Comparison of ENCODE assay signal across 8 cellular contexts in the genomic region with DNA sequence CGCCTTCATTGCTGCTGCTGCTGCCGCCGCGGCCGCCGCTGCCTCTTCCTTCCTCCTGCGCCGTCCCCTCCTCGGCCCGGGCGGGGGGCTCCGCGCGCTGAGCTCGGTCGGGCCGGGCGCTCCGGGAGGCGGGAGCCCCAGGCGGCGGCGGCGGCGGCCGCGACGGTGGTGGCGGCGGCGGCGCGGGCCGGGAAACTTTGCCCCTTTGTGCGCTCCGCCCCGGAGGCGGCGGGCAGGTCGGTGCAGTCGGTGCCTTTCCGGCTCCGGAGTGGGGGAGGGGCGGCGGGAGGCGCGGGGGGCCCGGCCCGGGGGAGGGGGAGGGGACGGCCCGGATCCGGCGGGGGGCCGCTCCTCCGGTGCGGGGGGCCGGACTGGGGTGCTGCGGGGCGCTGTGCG. TPM values are rescaled to one million over a fixed set of nuclear protein-coding genes. Genes with fewer than 3 reads are reported as not detected.
DNase-seq lines count a peak whose midpoint lies in the region; ATAC-seq and TF ChIP-seq lines count a peak whose summit lies in the region.

No MANE protein-coding gene starts in this region.

- TF ChIP-seq POLR2A in GM18951 (IDR thresholded peaks at IDR 0.05; ENCODE audit: extremely low read depth, insufficient read depth, insufficient read length): peak; percentile 77

- no peak for TF ChIP-seq EP300 in neural cell (conservative IDR thresholded peaks at IDR 0.05; ENCODE audit: poor library complexity, severe bottlenecking)

- H3K4me2 ChIP-seq in neural cell (ENCODE audit: low read length): no peak overlapping the region

- TF ChIP-seq RAD21 in neural cell (conservative IDR thresholded peaks at IDR 0.05): no peak

- H3K4me3 ChIP-seq in BE2C (ENCODE audit: low read depth, low read length): no peak overlapping the region
- H3K4me3 ChIP-seq in effector memory CD4-positive, alpha-beta T cell (ENCODE audit: insufficient read depth, low read depth, low read length, poor library complexity, severe bottlenecking): no peak overlapping the region
- no peak overlapping the region for H3K4me3 ChIP-seq in neural cell (ENCODE audit: low read length)

- no peaks in the 10 kb centered on the region for H3F3A ChIP-seq in neural cell (ENCODE audit: insufficient read depth, low read length, poor library complexity, severe bottlenecking)

- H3K9ac ChIP-seq in neural cell (ENCODE audit: low read length): peak overlapping the region; percentile 87

- H3K9me3 ChIP-seq in BE2C (no peaks in the 10 kb centered on the region), neural cell (ENCODE audit: low read length) (no peaks in the 10 kb centered on the region)
- no peaks in the 10 kb centered on the region for H3K9me3 ChIP-seq in effector memory CD4-positive, alpha-beta T cell (ENCODE audit: control insufficient read depth, low read length)

- no peak overlapping the region for H3K27ac ChIP-seq in effector memory CD4-positive, alpha-beta T cell (ENCODE audit: insufficient read depth, low read length, poor library complexity, severe bottlenecking)
- no peak overlapping the region for H3K27ac ChIP-seq in neural cell (ENCODE audit: low read length)

- TF ChIP-seq CTCF in BE2C (IDR thresholded peaks at IDR 0.05; ENCODE audit: low read depth, low read length) (no peak), neural cell (IDR thresholded peaks at IDR 0.05; ENCODE audit: poor library complexity, severe bottlenecking) (no peak)

- peaks cover 45% of the 10 kb centered on the region for H3K79me2 ChIP-seq in neural cell (replicated peaks; ENCODE audit: insufficient read depth, low read length)

- peaks cover 3% of the 10 kb centered on the region; the same call in 1 of the 2 replicates for H3K4me1 ChIP-seq in BE2C
- peaks cover 44% of the 10 kb centered on the region for H3K4me1 ChIP-seq in effector memory CD4-positive, alpha-beta T cell (ENCODE audit: control insufficient read depth, insufficient read depth, low read length, poor library complexity, severe bottlenecking)

- H3K9me2 ChIP-seq in neural cell (ENCODE audit: insufficient read depth, low read length): no peaks in the 10 kb centered on the region

- peak; percentile 47 for DNase-seq in BE2C
- peak; percentile 59 to 63 (median 60) for DNase-seq in effector memory CD4-positive, alpha-beta T cell
- DNase-seq in RPMI8226: no peak
- DNase-seq in HCEC 1CT: no peak

- peak; percentile 14 for ATAC-seq in HG03442 (IDR thresholded peaks at IDR 0.05; ENCODE audit: unreplicated experiment)
- peak; percentile 11 to 25 for ATAC-seq in activated CD4-positive, CD25-positive, alpha-beta regulatory T cell treated with anti-CD3 and anti-CD28 coated beads, Interleukin-2, amount 50 U/mL, for 24 hours

- H3K27me3 ChIP-seq in BE2C: no peaks in the 10 kb centered on the region
- H3K27me3 ChIP-seq in effector memory CD4-positive, alpha-beta T cell (replicated peaks; ENCODE audit: control insufficient read depth, insufficient read depth, low read length, poor library complexity, severe bottlenecking): no peaks in the 10 kb centered on the region
- peaks cover 34% of the 10 kb centered on the region for H3K27me3 ChIP-seq in neural cell (ENCODE audit: insufficient read depth, low read depth, low read length)

- no peak overlapping the region for H2AFZ ChIP-seq in neural cell (ENCODE audit: low read depth, low read length)

- in situ Hi-C loops in GM18951 (cut with MboI; ENCODE audit: low sequenced_read_pairs, unreplicated experiment): no loop called here

- peaks cover 7% of the 10 kb centered on the region for H3K36me3 ChIP-seq in BE2C
- no peaks in the 10 kb centered on the region for H3K36me3 ChIP-seq in effector memory CD4-positive, alpha-beta T cell (ENCODE audit: control insufficient read depth, insufficient read depth, low read length)
- H3K36me3 ChIP-seq in neural cell (ENCODE audit: insufficient read depth, low read length): no peaks in the 10 kb centered on the region

- H4K20me1 ChIP-seq in neural cell (ENCODE audit: insufficient read depth): no peaks in the 10 kb centered on the region

TF ChIP-seq in neural cell, 6 proteins besides CTCF, POLR2A, EP300 and RAD21:
- TF ChIP-seq MXI1 (conservative IDR thresholded peaks at IDR 0.05; ENCODE audit: poor library complexity, severe bottlenecking): peak; percentile 4
- peak; percentile 35 for TF ChIP-seq REST (IDR thresholded peaks at IDR 0.05; ENCODE audit: borderline replicate concordance)
- TF ChIP-seq POLR2AphosphoS5 (IDR thresholded peaks at IDR 0.05): peak; percentile 78
- no peak for TF ChIP-seq SMC3 (conservative IDR thresholded peaks at IDR 0.05; ENCODE audit: poor library complexity)

RNA-seq across cellular contexts. Expression of gene TET3, which starts 0.2 kb away (rescaled TPM):
- polyA plus RNA-seq in BE2C (2012; ENCODE audit: insufficient read depth, insufficient read length, low read depth): 14.6 TPM
- 18.2 and 19.6 TPM in 2 replicates for polyA plus RNA-seq in neural cell
- polyA minus RNA-seq in neural cell: 46.0 and 58.6 TPM in 2 replicates

RNA-seq across cellular contexts. Expression of gene DGUOK, which starts 58.2 kb away (rescaled TPM):
- polyA plus RNA-seq in BE2C (2012; ENCODE audit: insufficient read depth, insufficient read length, low read depth): 122 TPM
- 168 and 188 TPM in 2 replicates for polyA plus RNA-seq in neural cell
- polyA minus RNA-seq in neural cell: 58.5 and 63.5 TPM in 2 replicates

Comparison
In these comparisons a context has a peak if more than half of its experiments do, and no peak if none do; other contexts are left out.
1. DNase-seq: peak in BE2C (single experiment) and effector memory CD4-positive, alpha-beta T cell (3 of 3); none in RPMI8226 (single experiment) and HCEC 1CT (single experiment).